25 cellular contexts compared by ENCODE assay signal in the genomic region with DNA sequence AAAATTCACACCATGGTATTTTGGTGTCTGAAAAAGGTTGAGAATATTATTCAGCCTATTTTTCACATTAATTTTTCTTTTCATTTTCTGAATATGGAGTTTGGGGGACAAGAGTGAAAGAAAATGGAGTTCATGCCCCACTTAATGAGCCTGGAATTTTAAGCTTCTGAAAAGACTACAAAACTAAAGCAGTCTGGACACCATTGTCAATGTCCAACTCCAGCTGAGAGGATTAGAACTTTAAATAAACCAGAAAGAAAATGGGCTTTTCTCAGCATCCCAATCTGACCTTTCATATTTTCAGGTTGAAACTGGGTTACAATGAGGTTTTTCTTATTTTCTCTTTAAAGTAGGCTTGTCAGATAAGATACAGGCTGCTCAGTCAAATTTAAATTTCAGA.
"Had no signal": no experiment of that assay in that cellular context is flagged by ENCODE, and none has a peak within 500 bp of the region (broad histone marks: within the 10 kb centered on the region; RNA-seq: fewer than 3 reads in every experiment).

No MANE protein-coding gene starts in this region.

- H3K27ac Mint-ChIP-seq: memory B cell; naive thymus-derived CD4-positive, alpha-beta T cell; natural killer cell treated with Interleukin-12 subunit alpha and Interleukin-12 subunit beta and Interleukin-15 and Interleukin-18, amount 100 ng/mL, for 72 hours; stimulated activated memory B cell treated with anti-CD40 and anti-IgM and Interleukin-4, amounts not matched to agents 10 μg/mL and 1 μg/mL and 100 μg/mL, for 72 hours; stimulated activated naive CD8-positive, alpha-beta T cell treated with anti-CD3 and anti-CD28 coated beads, Interleukin-15, amount 100 ng/mL, for 72 hours; type B pancreatic cell had no signal

- H3K27me3 Mint-ChIP-seq: memory B cell; naive thymus-derived CD4-positive, alpha-beta T cell; natural killer cell treated with Interleukin-12 subunit alpha and Interleukin-12 subunit beta and Interleukin-15 and Interleukin-18, amount 100 ng/mL, for 72 hours; stimulated activated memory B cell treated with anti-CD40 and anti-IgM and Interleukin-4, amounts not matched to agents 10 μg/mL and 1 μg/mL and 100 μg/mL, for 72 hours; stimulated activated naive CD8-positive, alpha-beta T cell treated with anti-CD3 and anti-CD28 coated beads, Interleukin-15, amount 100 ng/mL, for 72 hours; type B pancreatic cell had no signal

- H3K4me3 ChIP-seq: left ventricle myocardium inferior, mucosa of descending colon, psoas muscle, right atrium auricular region, right lobe of liver, smooth muscle cell, tibial nerve, uterus had no signal

- H3K4me1 ChIP-seq: left ventricle myocardium inferior, parathyroid adenoma, psoas muscle, right atrium auricular region, right lobe of liver, tibial nerve, uterus had no signal

- ATAC-seq: mucosa of descending colon; naive thymus-derived CD4-positive, alpha-beta T cell; natural killer cell treated with Interleukin-12 subunit alpha and Interleukin-12 subunit beta and Interleukin-15 and Interleukin-18, amount 100 ng/mL, for 72 hours; psoas muscle; right lobe of liver; stimulated activated memory B cell treated with anti-CD40 and anti-IgM and Interleukin-4, amounts not matched to agents 10 μg/mL and 1 μg/mL and 100 μg/mL, for 72 hours; stimulated activated naive CD8-positive, alpha-beta T cell treated with anti-CD3 and anti-CD28 coated beads, Interleukin-15, amount 100 ng/mL, for 72 hours had no signal

- H2AFZ ChIP-seq: parathyroid adenoma had no signal

- H3K4me2 ChIP-seq: smooth muscle cell had no signal

- H3K27me3 ChIP-seq: neutrophil, right atrium auricular region, right lobe of liver, tibial nerve, uterus had no signal

- H3K9ac ChIP-seq: parathyroid adenoma had no signal

- H3K9me3 ChIP-seq: left ventricle myocardium inferior, mucosa of descending colon, neutrophil, psoas muscle, right atrium auricular region, right lobe of liver, tibial nerve, uterus had no signal

- H3K4me1 Mint-ChIP-seq: memory B cell; stimulated activated memory B cell treated with anti-CD40 and anti-IgM and Interleukin-4, amounts not matched to agents 10 μg/mL and 1 μg/mL and 100 μg/mL, for 72 hours; stimulated activated naive CD8-positive, alpha-beta T cell treated with anti-CD3 and anti-CD28 coated beads, Interleukin-15, amount 100 ng/mL, for 72 hours had no signal

- DNase-seq: islet precursor cell; left ventricle myocardium inferior; midbrain; mucosa of descending colon; naive thymus-derived CD4-positive, alpha-beta T cell; occipital lobe; psoas muscle; right lobe of liver; stimulated activated CD4-positive, alpha-beta T cell treated with anti-CD3 and anti-CD28 coated beads, Interleukin-1b, Interleukin-23, amount 100 ng/mL, for 48 hours; stimulated activated CD4-positive, alpha-beta T cell treated with anti-CD3 and anti-CD28 coated beads, Interleukin-2, amount 100 ng/mL, for 48 hours; stimulated activated CD4-positive, alpha-beta T cell treated with anti-CD3 and anti-CD28 coated beads, Interleukin-4, amount 100 ng/mL, for 4 hours; stimulated activated CD8-positive, alpha-beta memory T cell treated with anti-CD3 and anti-CD28 coated beads, Interleukin-4, amount 100 ng/mL, for 48 hours; stimulated activated naive CD4-positive, alpha-beta T cell treated with Interleukin-2 at 50 U/mL for 16 hours; stimulated activated naive CD8-positive, alpha-beta T cell treated with anti-CD3 and anti-CD28 coated beads, Interleukin-15, amount 100 ng/mL, for 72 hours; substantia nigra; uterus had no signal

- H3K36me3 Mint-ChIP-seq: memory B cell; naive thymus-derived CD4-positive, alpha-beta T cell; natural killer cell treated with Interleukin-12 subunit alpha and Interleukin-12 subunit beta and Interleukin-15 and Interleukin-18, amount 100 ng/mL, for 72 hours; stimulated activated memory B cell treated with anti-CD40 and anti-IgM and Interleukin-4, amounts not matched to agents 10 μg/mL and 1 μg/mL and 100 μg/mL, for 72 hours; type B pancreatic cell had no signal

- H3K79me2 ChIP-seq: parathyroid adenoma had no signal

- H3K36me3 ChIP-seq: left ventricle myocardium inferior, neutrophil, right atrium auricular region, right lobe of liver, tibial nerve, uterus had no signal

- H3K9me3 Mint-ChIP-seq: stimulated activated memory B cell treated with anti-CD40 and anti-IgM and Interleukin-4, amounts not matched to agents 10 μg/mL and 1 μg/mL and 100 μg/mL, for 72 hours; stimulated activated naive CD8-positive, alpha-beta T cell treated with anti-CD3 and anti-CD28 coated beads, Interleukin-15, amount 100 ng/mL, for 72 hours; type B pancreatic cell had no signal

- H3K4me3 Mint-ChIP-seq: memory B cell; naive thymus-derived CD4-positive, alpha-beta T cell; natural killer cell treated with Interleukin-12 subunit alpha and Interleukin-12 subunit beta and Interleukin-15 and Interleukin-18, amount 100 ng/mL, for 72 hours; stimulated activated memory B cell treated with anti-CD40 and anti-IgM and Interleukin-4, amounts not matched to agents 10 μg/mL and 1 μg/mL and 100 μg/mL, for 72 hours; stimulated activated naive CD8-positive, alpha-beta T cell treated with anti-CD3 and anti-CD28 coated beads, Interleukin-15, amount 100 ng/mL, for 72 hours; type B pancreatic cell had no signal

- H3K27ac ChIP-seq: left ventricle myocardium inferior, neutrophil, parathyroid adenoma, psoas muscle, right atrium auricular region, right lobe of liver, tibial nerve, uterus had no signal
